Comparison of ENCODE assay signal across 27 cellular contexts in genomic region chr11:120222916-120223315, GRCh38. TPM values are rescaled to one million over a fixed set of nuclear protein-coding genes. Genes with fewer than 3 reads are reported as not detected.
"Had no signal": no experiment of that assay in that cellular context is flagged by ENCODE, and none has a peak within 500 bp of the region (broad histone marks: within the 10 kb centered on the region; RNA-seq: fewer than 3 reads in every experiment).

No MANE protein-coding gene starts in this region.

- H3K27ac Mint-ChIP-seq: activated naive CD8-positive, alpha-beta T cell; natural killer cell; neural progenitor cell had no signal

- H3K36me3 ChIP-seq: lower lobe of right lung, neural progenitor cell, thyroid gland, upper lobe of right lung had no signal

- ATAC-seq: activated CD4-positive, CD25-positive, alpha-beta regulatory T cell treated with anti-CD3 and anti-CD28 coated beads, Interleukin-2, amount 50 U/mL, for 24 hours; left colon; lower lobe of right lung; natural killer cell; right lobe of liver; stimulated activated naive CD8-positive, alpha-beta T cell treated with anti-CD3 and anti-CD28 coated beads, Interleukin-15, Interleukin-2, amounts not matched to agents 100 U/mL and 50 U/mL, for 24 hours; upper lobe of right lung had no signal

- H3K9me3 Mint-ChIP-seq: natural killer cell, neural progenitor cell had no signal

- H3K9me3 ChIP-seq: lower lobe of right lung, right lobe of liver, thyroid gland, upper lobe of right lung had no signal

- H3K27ac ChIP-seq: epithelial cell of prostate, hepatocyte, lower lobe of right lung, neural progenitor cell, right lobe of liver, thyroid gland, upper lobe of right lung, VCaP had no signal

- H3K27me3 ChIP-seq: hepatocyte, right lobe of liver, thyroid gland, upper lobe of right lung had no signal

- DNase-seq: activated CD4-positive, alpha-beta T cell treated with anti-CD3 and anti-CD28 coated beads for 48 hours; activated CD4-positive, alpha-beta T cell treated with anti-CD3 and anti-CD28 coated beads, Interleukin-2, amount 50 U/mL, for 48 hours; activated CD8-positive, alpha-beta memory T cell treated with anti-CD3 and anti-CD28 coated beads for 24 hours; activated effector memory CD4-positive, alpha-beta T cell treated with Interleukin-2 at 50 U/mL for 16 hours; activated naive CD4-positive, alpha-beta T cell treated with Interleukin-2 at 50 U/mL for 16 hours; anterior cingulate cortex; effector CD8-positive, alpha-beta T cell; lower lobe of right lung; mesendoderm; natural killer cell; right lobe of liver; stimulated activated CD4-positive, alpha-beta T cell treated with anti-CD3 and anti-CD28 coated beads, Interleukin-12 subunit alpha, Interleukin-12 subunit beta, amount 100 ng/mL, for 4 hours; stimulated activated CD4-positive, alpha-beta T cell treated with anti-CD3 and anti-CD28 coated beads, Interleukin-4, amount 100 ng/mL, for 1 hour; stimulated activated naive CD8-positive, alpha-beta T cell treated with anti-CD3 and anti-CD28 coated beads, Interleukin-15, Interleukin-2, amounts not matched to agents 100 U/mL and 50 U/mL, for 24 hours; substantia nigra; thyroid gland; upper lobe of right lung had no signal

- H3K36me3 Mint-ChIP-seq: activated naive CD8-positive, alpha-beta T cell; natural killer cell had no signal

- H3K4me3 Mint-ChIP-seq: activated naive CD8-positive, alpha-beta T cell; natural killer cell; neural progenitor cell had no signal

- H3K27me3 Mint-ChIP-seq: activated naive CD8-positive, alpha-beta T cell had no signal

- H3K4me3 ChIP-seq: hepatocyte, lower lobe of right lung, neural progenitor cell, right lobe of liver, thyroid gland, upper lobe of right lung had no signal

RNA-seq across cellular contexts. Expression of gene POU2F3, which starts 17.0 kb away (rescaled TPM):
- total RNA-seq: bronchial epithelial cell, hepatocyte, mononuclear cell, natural killer cell, right lobe of liver, skeletal muscle tissue had no signal
- polyA plus RNA-seq: hepatocyte had no signal
